In the genomic region with DNA sequence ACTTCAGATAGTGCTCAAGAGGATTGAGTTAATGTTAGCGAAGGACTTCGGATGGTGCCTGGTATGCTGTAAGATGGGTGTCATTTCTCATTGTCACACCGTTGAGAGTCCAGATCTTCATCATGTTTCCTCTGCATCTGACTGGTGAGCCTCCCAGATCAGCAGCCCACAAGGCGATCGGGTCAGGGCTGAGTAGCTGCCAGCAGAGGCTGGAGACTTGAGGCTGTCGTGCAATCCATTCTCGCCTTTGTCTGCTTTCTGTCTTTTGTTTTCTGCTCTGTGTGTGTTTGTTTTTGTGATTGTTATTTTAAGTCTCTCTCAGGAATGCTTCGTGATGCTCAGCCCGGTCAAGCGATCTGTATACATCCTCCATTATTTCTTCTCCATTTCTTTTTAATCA, we compare ENCODE assay signal across 17 cellular contexts.
"Had no signal": no experiment of that assay in that cellular context is flagged by ENCODE, and none has a peak within 500 bp of the region (broad histone marks: within the 10 kb centered on the region; RNA-seq: fewer than 3 reads in every experiment).

No MANE protein-coding gene starts in this region.

- H3K9me3 ChIP-seq: ascending aorta, lower lobe of right lung, tibial nerve, vagina had no signal

- H3K27ac ChIP-seq: ascending aorta, cardiac muscle cell, coronary artery, lower lobe of right lung, tibial nerve, vagina, VCaP had no signal

- H3K4me3 Mint-ChIP-seq: activated CD8-positive, alpha-beta T cell treated with anti-CD3 and anti-CD28 coated beads, Interleukin-2, amount 10 ng/mL, durations not matched to agents 7 days and 5 days; activated naive CD8-positive, alpha-beta T cell treated with anti-CD3 and anti-CD28 coated beads, Interleukin-2, amount 50 U/mL, for 24 hours; stimulated activated memory B cell treated with anti-CD40 and anti-IgM and Interleukin-4, amounts not matched to agents 10 μg/mL and 1 μg/mL and 100 μg/mL, for 72 hours had no signal

- ATAC-seq: activated CD8-positive, alpha-beta T cell treated with anti-CD3 and anti-CD28 coated beads, Interleukin-2, amount 10 ng/mL, durations not matched to agents 7 days and 5 days; activated naive CD8-positive, alpha-beta T cell treated with anti-CD3 and anti-CD28 coated beads, Interleukin-2, amount 50 U/mL, for 24 hours; left cardiac atrium; lower lobe of right lung had no signal

- H3K9me3 Mint-ChIP-seq: activated naive CD8-positive, alpha-beta T cell treated with anti-CD3 and anti-CD28 coated beads, Interleukin-2, amount 50 U/mL, for 24 hours; stimulated activated memory B cell treated with anti-CD40 and anti-IgM and Interleukin-4, amounts not matched to agents 10 μg/mL and 1 μg/mL and 100 μg/mL, for 72 hours had no signal

- H3K27ac Mint-ChIP-seq: activated CD8-positive, alpha-beta T cell treated with anti-CD3 and anti-CD28 coated beads, Interleukin-2, amount 10 ng/mL, durations not matched to agents 7 days and 5 days; activated naive CD8-positive, alpha-beta T cell treated with anti-CD3 and anti-CD28 coated beads, Interleukin-2, amount 50 U/mL, for 24 hours; stimulated activated memory B cell treated with anti-CD40 and anti-IgM and Interleukin-4, amounts not matched to agents 10 μg/mL and 1 μg/mL and 100 μg/mL, for 72 hours had no signal

- H3K4me1 ChIP-seq: ascending aorta had no signal

- H3K36me3 Mint-ChIP-seq: stimulated activated memory B cell treated with anti-CD40 and anti-IgM and Interleukin-4, amounts not matched to agents 10 μg/mL and 1 μg/mL and 100 μg/mL, for 72 hours had no signal

- H3K4me1 Mint-ChIP-seq: activated naive CD8-positive, alpha-beta T cell treated with anti-CD3 and anti-CD28 coated beads, Interleukin-2, amount 50 U/mL, for 24 hours; stimulated activated memory B cell treated with anti-CD40 and anti-IgM and Interleukin-4, amounts not matched to agents 10 μg/mL and 1 μg/mL and 100 μg/mL, for 72 hours had no signal

- H3K4me3 ChIP-seq: ascending aorta, cardiac muscle cell, coronary artery, lower lobe of right lung, smooth muscle cell, tibial nerve, vagina had no signal

- H3K27me3 ChIP-seq: ascending aorta, cardiac muscle cell, tibial nerve, vagina had no signal

- DNase-seq: activated CD4-positive, alpha-beta T cell treated with anti-CD3 and anti-CD28 coated beads for 4 hours; activated CD8-positive, alpha-beta memory T cell treated with anti-CD3 and anti-CD28 coated beads, Interleukin-2, amount 50 U/mL, for 48 hours; activated CD8-positive, alpha-beta T cell treated with anti-CD3 and anti-CD28 coated beads, Interleukin-2, amount 10 ng/mL, durations not matched to agents 7 days and 5 days; activated naive CD4-positive, alpha-beta T cell; activated naive CD8-positive, alpha-beta T cell treated with anti-CD3 and anti-CD28 coated beads, Interleukin-2, amount 50 U/mL, for 24 hours; effector memory CD4-positive, alpha-beta T cell; left cardiac atrium; lower lobe of right lung; midbrain had no signal

- H3K36me3 ChIP-seq: ascending aorta, cardiac muscle cell, lower lobe of right lung, tibial nerve, vagina had no signal
